In genomic region chr9:129165198-129165597, GRCh38 we compare ENCODE assay signal across 24 cellular contexts. TPM values are rescaled to one million over a fixed set of nuclear protein-coding genes. Genes with fewer than 3 reads are reported as not detected.
DNase-seq lines count a peak whose midpoint lies in the region; TF ChIP-seq lines count a peak whose summit lies in the region.
"Had no signal": no experiment of that assay in that cellular context is flagged by ENCODE, and none has a peak within 500 bp of the region (broad histone marks: within the 10 kb centered on the region; RNA-seq: fewer than 3 reads in every experiment).

No MANE protein-coding gene starts in this region.

- H3K4me3 Mint-ChIP-seq in MCF 10A (ENCODE audit: unreplicated experiment) (no peak overlapping the region), nephron (no peak overlapping the region)
- no peak overlapping the region for H3K4me3 Mint-ChIP-seq in dendritic cell treated with granulocyte-macrophage colony-stimulating factor and Interleukin-4, amounts not matched to agents 40 ng/mL and 50 ng/mL, for 4 days
- H3K4me3 Mint-ChIP-seq: CD14-positive monocyte; CD8-positive, alpha-beta memory T cell had no signal

- H3K27me3 Mint-ChIP-seq in MCF 10A (ENCODE audit: insufficient read depth, unreplicated experiment) (no peaks in the 10 kb centered on the region), nephron (ENCODE audit: low read depth) (no peaks in the 10 kb centered on the region)
- no peaks in the 10 kb centered on the region for H3K27me3 Mint-ChIP-seq in dendritic cell treated with granulocyte-macrophage colony-stimulating factor and Interleukin-4, amounts not matched to agents 40 ng/mL and 50 ng/mL, for 4 days

- peaks cover 10 to 16% of the 10 kb centered on the region in 2 donors for H3K4me1 ChIP-seq in breast epithelium
- peaks cover 25 to 45% (median 35%) of the 10 kb centered on the region in 4 donors for H3K4me1 ChIP-seq in transverse colon

- H3K27me3 ChIP-seq in breast epithelium (no peaks in the 10 kb centered on the region), transverse colon (no peaks in the 10 kb centered on the region)
- H3K27me3 ChIP-seq: BE2C, MG63 had no signal

- CTCF ChIA-PET in MCF 10A (lab: Yijun Ruan, JAX), result interaction anchor here (0.6 to 2.4 kb wide), 5 partner anchors 9 to 167 kb away, joined by 4 to 14 read pairs (median 8); no protein-coding TSS in a partner anchor

- peaks cover 21% of the 10 kb centered on the region for H3K4me1 Mint-ChIP-seq in MCF 10A (ENCODE audit: insufficient read depth, unreplicated experiment)
- H3K4me1 Mint-ChIP-seq in dendritic cell treated with granulocyte-macrophage colony-stimulating factor and Interleukin-4, amounts not matched to agents 40 ng/mL and 50 ng/mL, for 4 days (ENCODE audit: low read depth), result peaks cover 88% of the 10 kb centered on the region
- H3K4me1 Mint-ChIP-seq in nephron, result peaks cover 29% of the 10 kb centered on the region

- in situ Hi-C loops in transverse colon (cut with MboI; ENCODE audit: low pct_ligation_motif_present in 1 of 4, low pct_unique_long_range_greater_than_20kb in 1 of 4, low sequenced_read_pairs in 3 of 4) (loop anchor here in 1 of 4 donors (10.0 kb wide), 1 partner anchor 450 kb away; no protein-coding TSS in a partner anchor), G401 (cut with HindIII; ENCODE audit: low sequenced_read_pairs) (no loop called here)

- H3K36me3 Mint-ChIP-seq in MCF 10A (ENCODE audit: insufficient read depth, unreplicated experiment), result no peaks in the 10 kb centered on the region
- peaks cover 11% of the 10 kb centered on the region for H3K36me3 Mint-ChIP-seq in dendritic cell treated with granulocyte-macrophage colony-stimulating factor and Interleukin-4, amounts not matched to agents 40 ng/mL and 50 ng/mL, for 4 days (ENCODE audit: low read depth)
- H3K36me3 Mint-ChIP-seq in nephron (ENCODE audit: low read depth), result peaks cover 4% of the 10 kb centered on the region
- H3K36me3 Mint-ChIP-seq: CD14-positive monocyte; CD8-positive, alpha-beta memory T cell had no signal

- H3K27ac ChIP-seq in breast epithelium, result peak overlapping the region; percentile 94 to 95
- peak overlapping the region; percentile 73 to 78 (median 75) for H3K27ac ChIP-seq in transverse colon

- no peak overlapping the region for H3K4me3 ChIP-seq in breast epithelium
- no peak overlapping the region for H3K4me3 ChIP-seq in transverse colon
- H3K4me3 ChIP-seq: MG63 had no signal

- intact Hi-C loops in breast epithelium (cut with DNase I; ENCODE audit: low total_unique reads), result no loop called here
- intact Hi-C loops in MCF 10A (cut with micrococcal nuclease), result no loop called here
- intact Hi-C loops in dendritic cell treated with granulocyte-macrophage colony-stimulating factor and Interleukin-4, amounts not matched to agents 40 ng/mL and 50 ng/mL, for 4 days (cut with micrococcal nuclease), result no loop called here
- intact Hi-C loops in transverse colon (cut with DNase I; ENCODE audit: low total_unique reads), result no loop called here

- POLR2A ChIA-PET in MCF 10A (lab: Yijun Ruan, JAX), result interaction anchor here (0.6 to 4.6 kb wide), 3 partner anchors 24 to 316 kb away, joined by 3 to 56 read pairs (median 4); no protein-coding TSS in a partner anchor

- DNase-seq in breast epithelium (ENCODE audit: low spot score in 2 of 2) (no peak), MCF 10A (ENCODE audit: unreplicated experiment) (no peak), transverse colon (no peak), mucosa of gallbladder (ENCODE audit: low spot score) (no peak), NCI-H2196 (lab: John Stamatoyannopoulos, UW; ENCODE audit: unreplicated experiment) (no peak), G401 (ENCODE audit: low spot score) (no peak)
- DNase-seq: 8988T; ACHN; BE2C; CD8-positive, alpha-beta memory T cell; DMS 273 treated with DMSO at 0.1 percent for 48 hours; DMS79 treated with DMSO at 0.1 percent for 48 hours; KBM-7; MG63; NCI-H1105 treated with DMSO at 0.1 percent for 48 hours; NCI-H1694; NCI-H2029 treated with DMSO at 0.1 percent for 48 hours; NCI-H226; NCI-H510A; NCI-H69; SHP77 treated with DMSO at 0.1 percent for 48 hours had no signal

- TF ChIP-seq EP300 in transverse colon (IDR thresholded peaks at IDR 0.05; ENCODE audit: low read depth), result no peak

- no peaks in the 10 kb centered on the region for H3K36me3 ChIP-seq in breast epithelium
- no peaks in the 10 kb centered on the region for H3K36me3 ChIP-seq in transverse colon
- H3K36me3 ChIP-seq: BE2C, MG63 had no signal

- BruUV-seq in MCF 10A (replicated peaks; lab: Mats Ljungman, UMichigan), result no TSS peak

- H3K9me3 Mint-ChIP-seq in MCF 10A (ENCODE audit: unreplicated experiment) (peaks cover 8% of the 10 kb centered on the region), nephron (peaks cover 3% of the 10 kb centered on the region)
- peaks cover 7% of the 10 kb centered on the region for H3K9me3 Mint-ChIP-seq in dendritic cell treated with granulocyte-macrophage colony-stimulating factor and Interleukin-4, amounts not matched to agents 40 ng/mL and 50 ng/mL, for 4 days
- H3K9me3 Mint-ChIP-seq: CD8-positive, alpha-beta memory T cell had no signal

- H3K9me3 ChIP-seq in breast epithelium (no peaks in the 10 kb centered on the region), transverse colon (no peaks in the 10 kb centered on the region)
- H3K9me3 ChIP-seq: BE2C, MG63 had no signal

- TF ChIP-seq POLR2A in breast epithelium (IDR thresholded peaks at IDR 0.05) (no peak), transverse colon (IDR thresholded peaks at IDR 0.05) (no peak)

- H3K27ac Mint-ChIP-seq in MCF 10A (ENCODE audit: low read depth, unreplicated experiment), result no peak overlapping the region
- peak overlapping the region; percentile 84 for H3K27ac Mint-ChIP-seq in dendritic cell treated with granulocyte-macrophage colony-stimulating factor and Interleukin-4, amounts not matched to agents 40 ng/mL and 50 ng/mL, for 4 days
- H3K27ac Mint-ChIP-seq in nephron, result peak overlapping the region in 2 of 3 experiments; percentile 49 to 98

- no peak for TF ChIP-seq CTCF in breast epithelium (IDR thresholded peaks at IDR 0.05)
- no peak for TF ChIP-seq CTCF in MCF 10A (IDR thresholded peaks at IDR 0.05; ENCODE audit: unreplicated experiment)
- TF ChIP-seq CTCF in nephron (IDR thresholded peaks at IDR 0.05; ENCODE audit: unreplicated experiment in 3 of 3), result no peak
- no peak for TF ChIP-seq CTCF in transverse colon (IDR thresholded peaks at IDR 0.05)

RNA-seq across cellular contexts. Expression of gene IER5L, which starts 12.9 kb away (rescaled TPM):
- total RNA-seq in breast epithelium (10 to 100 TPM in 2 of 3 donors, 1 to 10 TPM in 1; 4.3 to 18.4 (median 18.1) TPM), MCF 10A (2022) (11.9 and 13.4 TPM in 2 replicates), transverse colon (1 to 10 TPM; 1.8 to 6.5 (median 5.2) TPM), mucosa of gallbladder (43.5 TPM)
- total RNA-seq in G401 (2014; rRNA removed; shearing (Covaris generic)), result 92.7 and 121 TPM in 2 replicates

RNA-seq across cellular contexts. Expression of gene PTPA, which starts 54.0 kb away (rescaled TPM):
- total RNA-seq in breast epithelium (10 to 100 TPM; 34.2 to 83.4 (median 71.1) TPM), MCF 10A (2022) (90.8 and 91.8 TPM in 2 replicates), transverse colon (100 to 1,000 TPM in 1 of 4 donors, 10 to 100 TPM in 3; 37.4 to 241 (median 66.5) TPM), mucosa of gallbladder (126 TPM)
- 215 and 261 TPM in 2 replicates for total RNA-seq in G401 (2014; rRNA removed; shearing (Covaris generic))

RNA-seq across cellular contexts. Expression of gene CRAT, which starts 54.6 kb away (rescaled TPM):
- total RNA-seq in breast epithelium, result 10 to 100 TPM; 18.7 to 74.7 (median 35.7) TPM
- total RNA-seq in MCF 10A (2022), result 14.5 and 17.0 TPM in 2 replicates
- total RNA-seq in transverse colon, result 100 to 1,000 TPM; 124 to 161 (median 136) TPM
- 83.8 TPM for total RNA-seq in mucosa of gallbladder
- total RNA-seq in G401 (2014; rRNA removed; shearing (Covaris generic)), result 21.5 and 22.7 TPM in 2 replicates
